ENCODE assay signal across 7 cellular contexts in genomic region chr5:162964144-162964543, GRCh38.
DNase-seq lines count a peak whose midpoint lies in the region; ATAC-seq and TF ChIP-seq lines count a peak whose summit lies in the region.
"Not testable (repeated sequence)": the region's sequence is repeated elsewhere in the genome, so short reads cannot be mapped to it uniquely, and the experiment has no call there.

No MANE protein-coding gene starts in this region.

- H3K4me1 Mint-ChIP-seq in GM23338, neural progenitor cell: not testable (repeated sequence)

- TF ChIP-seq CTCF in GM23338 (conservative IDR thresholded peaks at IDR 0.05; ENCODE audit: low read depth in 2 of 2) (0 out of 4 replicates have a peak, but pooled peaks of 1 of the 2 experiments have one; percentile 6), neural progenitor cell (IDR thresholded peaks at IDR 0.05) (peak; percentile 37)
- TF ChIP-seq CTCF in hepatocyte (IDR thresholded peaks at IDR 0.05; ENCODE audit: poor library complexity); smooth muscle cell (IDR thresholded peaks at IDR 0.05; ENCODE audit: borderline replicate concordance, insufficient read depth, poor library complexity, severe bottlenecking): not testable (repeated sequence)

- DNase-seq in GM23338 (ENCODE audit: low spot score) (peak; percentile 11), NT2/D1 (ENCODE audit: low read depth, low spot score) (peak; percentile 11), ecto neural progenitor cell (ENCODE audit: low spot score) (peak; percentile 50), hepatocyte (ENCODE audit: low spot score) (peak; percentile 13), left kidney (ENCODE audit: low read depth, low spot score) (peak; percentile 14), neural progenitor cell (ENCODE audit: low spot score) (peak; percentile 56)
- DNase-seq in smooth muscle cell (lab: John Stamatoyannopoulos, UW; ENCODE audit: unreplicated experiment) = not testable (repeated sequence)

- H3K4me3 Mint-ChIP-seq in GM23338, neural progenitor cell: not testable (repeated sequence)

- peaks cover 15% of the 10 kb centered on the region; the same call in 2 of the 3 replicates for H3K36me3 Mint-ChIP-seq in GM23338 (ENCODE audit: low read depth)
- H3K36me3 Mint-ChIP-seq in neural progenitor cell = not testable (repeated sequence)

- H3F3A ChIP-seq in GM23338 (replicated peaks; ENCODE audit: low read depth); neural progenitor cell (ENCODE audit: low read depth); smooth muscle cell (ENCODE audit: low read depth): not testable (repeated sequence)

- peaks cover 25% of the 10 kb centered on the region for H3K9me3 Mint-ChIP-seq in GM23338
- not testable (repeated sequence) for H3K9me3 Mint-ChIP-seq in neural progenitor cell

- not testable (repeated sequence) for H4K20me1 ChIP-seq in GM23338 (replicated peaks; ENCODE audit: insufficient read depth); hepatocyte (ENCODE audit: insufficient read depth, poor library complexity, severe bottlenecking); neural progenitor cell (ENCODE audit: low read depth); smooth muscle cell (ENCODE audit: low read depth)

- H3K4me1 ChIP-seq in GM23338 (ENCODE audit: insufficient read depth); NT2/D1 (ENCODE audit: insufficient read depth, insufficient read length); hepatocyte (ENCODE audit: insufficient read depth); neural progenitor cell; smooth muscle cell (ENCODE audit: low read depth): not testable (repeated sequence)

- ATAC-seq in GM23338 = peak; percentile 36; the same call in 1 of the 3 replicates

- H3K4me2 ChIP-seq in GM23338, neural progenitor cell, smooth muscle cell: not testable (repeated sequence)
- peak overlapping the region; percentile 0 for H3K4me2 ChIP-seq in hepatocyte

- not testable (repeated sequence) for H3K36me3 ChIP-seq in GM23338 (ENCODE audit: insufficient read depth); NT2/D1 (ENCODE audit: insufficient read depth, insufficient read length, low read length); hepatocyte (replicated peaks; ENCODE audit: insufficient read depth, low read depth); neural progenitor cell; smooth muscle cell (ENCODE audit: low read depth)

- not testable (repeated sequence) for H3K27ac Mint-ChIP-seq in GM23338, neural progenitor cell

- not testable (repeated sequence) for H3K4me3 ChIP-seq in GM23338; NT2/D1 (ENCODE audit: insufficient read length, low read depth); hepatocyte; neural progenitor cell; smooth muscle cell

- not testable (repeated sequence) for H3K27ac ChIP-seq in GM23338 (ENCODE audit: low read depth); hepatocyte; neural progenitor cell; smooth muscle cell (ENCODE audit: low read depth)

- H3K9ac ChIP-seq in NT2/D1 (ENCODE audit: insufficient read length, low read depth); neural progenitor cell; smooth muscle cell (ENCODE audit: low read depth): not testable (repeated sequence)

- H3K9me3 ChIP-seq in NT2/D1 (ENCODE audit: insufficient read depth, low read length); hepatocyte (ENCODE audit: low read depth); neural progenitor cell (ENCODE audit: low read depth); smooth muscle cell (replicated peaks; ENCODE audit: low read depth): not testable (repeated sequence)

- H2AFZ ChIP-seq in GM23338 = peak overlapping the region; percentile 80; the same call in 1 of the 2 replicates
- not testable (repeated sequence) for H2AFZ ChIP-seq in hepatocyte
- H2AFZ ChIP-seq in neural progenitor cell (replicated peaks) = peak overlapping the region; percentile 80
- H2AFZ ChIP-seq in smooth muscle cell (ENCODE audit: low read depth) = peak overlapping the region; percentile 1

- not testable (repeated sequence) for H3K79me2 ChIP-seq in GM23338 (replicated peaks; ENCODE audit: insufficient read depth); hepatocyte; neural progenitor cell (ENCODE audit: low read depth); smooth muscle cell (ENCODE audit: low read depth)

- H3K27me3 Mint-ChIP-seq in GM23338 (ENCODE audit: insufficient read depth, low read depth, poor library complexity); neural progenitor cell (ENCODE audit: insufficient read depth, low read depth): not testable (repeated sequence)

- 53% methylated on average over 4 of the region's 4 CpGs for WGBS in hepatocyte (ENCODE audit: low lambda C conversion rate, missing lambda C conversion rate)
- 75% methylated on average over 4 of the region's 4 CpGs for WGBS in smooth muscle cell (ENCODE audit: low lambda C conversion rate)

- H3K27me3 ChIP-seq in GM23338 (ENCODE audit: insufficient read depth); NT2/D1 (ENCODE audit: insufficient read depth, insufficient read length); hepatocyte; neural progenitor cell; smooth muscle cell (ENCODE audit: low read depth): not testable (repeated sequence)

- H3K9me2 ChIP-seq in GM23338 (ENCODE audit: insufficient read depth); hepatocyte (replicated peaks; ENCODE audit: insufficient read depth): not testable (repeated sequence)
